In the genomic region with DNA sequence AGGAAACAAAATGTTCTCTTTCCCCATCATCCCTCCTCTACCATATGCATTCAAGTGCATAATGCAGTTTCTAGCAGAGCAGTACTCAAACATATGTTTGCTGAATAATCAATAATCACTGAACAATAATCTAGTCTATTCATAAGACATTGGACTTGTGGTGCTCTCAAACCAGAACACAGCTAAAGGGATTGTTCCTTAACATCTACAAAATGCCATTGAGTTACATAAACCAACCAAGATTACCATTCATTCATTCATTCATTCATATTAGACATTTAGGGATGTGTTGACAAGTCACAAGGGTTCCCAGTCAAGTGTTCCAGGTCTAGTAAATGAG, we compare ENCODE assay signal across 13 cellular contexts. TPM values are rescaled to one million over a fixed set of nuclear protein-coding genes. Genes with fewer than 3 reads are reported as not detected.
DNase-seq lines count a peak whose midpoint lies in the region; ATAC-seq, FAIRE-seq and TF ChIP-seq lines count a peak whose summit lies in the region.
"Had no signal": no experiment of that assay in that cellular context is flagged by ENCODE, and none has a peak within 500 bp of the region (broad histone marks: within the 10 kb centered on the region; RNA-seq: fewer than 3 reads in every experiment).

No MANE protein-coding gene starts in this region.

- H3K9me3 ChIP-seq in A673 (ENCODE audit: low read depth, low read length, poor library complexity, severe bottlenecking) (no peaks in the 10 kb centered on the region), mesenchymal stem cell (ENCODE audit: control insufficient read depth, low read length) (no peaks in the 10 kb centered on the region)
- H3K9me3 ChIP-seq in CD8-positive, alpha-beta T cell (ENCODE audit: low read length): no peaks in the 10 kb centered on the region

- no peak overlapping the region for H2BK5ac ChIP-seq in mesenchymal stem cell (ENCODE audit: low read depth, low read length, poor library complexity, severe bottlenecking)

- no peaks in the 10 kb centered on the region for H3K9me3 Mint-ChIP-seq in CD8-positive, alpha-beta T cell
- no peaks in the 10 kb centered on the region for H3K9me3 Mint-ChIP-seq in activated CD8-positive, alpha-beta T cell treated with anti-CD3 and anti-CD28 coated beads, Interleukin-2, amount 10 ng/mL, durations not matched to agents 7 days and 5 days (ENCODE audit: insufficient read depth)
- no peaks in the 10 kb centered on the region for H3K9me3 Mint-ChIP-seq in WTC11

- peak overlapping the region; percentile 48 for H2BK15ac ChIP-seq in mesenchymal stem cell (ENCODE audit: low read depth, poor library complexity, severe bottlenecking)

- no peak for FAIRE-seq in urothelium cell line (lab: Jason Lieb, UNC)
- FAIRE-seq: GM18507 had no signal

- H3K4me2 ChIP-seq in mesenchymal stem cell (ENCODE audit: low read length, poor library complexity, severe bottlenecking): no peak overlapping the region

- BruUV-seq in A673 (replicated peaks; lab: Mats Ljungman, UMichigan): TSS peak; percentile 0

- ATAC-seq in CD8-positive, alpha-beta T cell: no peak
- ATAC-seq in activated CD8-positive, alpha-beta T cell treated with anti-CD3 and anti-CD28 coated beads, Interleukin-2, amount 10 ng/mL, durations not matched to agents 7 days and 5 days: no peak
- ATAC-seq in WTC11 (no peak), HG03108 (IDR thresholded peaks at IDR 0.05; ENCODE audit: unreplicated experiment) (no peak)
- ATAC-seq: foreskin keratinocyte had no signal

- H3K18ac ChIP-seq in mesenchymal stem cell (ENCODE audit: low read depth in 1 of 2, low read length in 2 of 2): peak overlapping the region; percentile 28 to 77

- peak overlapping the region; percentile 54 for H3K4me3 Mint-ChIP-seq in CD8-positive, alpha-beta T cell
- peak overlapping the region; percentile 1 for H3K4me3 Mint-ChIP-seq in activated CD8-positive, alpha-beta T cell treated with anti-CD3 and anti-CD28 coated beads, Interleukin-2, amount 10 ng/mL, durations not matched to agents 7 days and 5 days
- no peak overlapping the region for H3K4me3 Mint-ChIP-seq in WTC11

- no peak overlapping the region for H2BK120ac ChIP-seq in mesenchymal stem cell (ENCODE audit: low read depth, low read length)

- H3K36me3 Mint-ChIP-seq in CD8-positive, alpha-beta T cell: peaks cover 14% of the 10 kb centered on the region
- peaks cover 28% of the 10 kb centered on the region for H3K36me3 Mint-ChIP-seq in activated CD8-positive, alpha-beta T cell treated with anti-CD3 and anti-CD28 coated beads, Interleukin-2, amount 10 ng/mL, durations not matched to agents 7 days and 5 days (ENCODE audit: low read depth)
- peaks cover 9% of the 10 kb centered on the region for H3K36me3 Mint-ChIP-seq in WTC11

- H3K27me3 ChIP-seq in A673 (replicated peaks; ENCODE audit: insufficient read depth, low read depth, low read length, poor library complexity): no peaks in the 10 kb centered on the region
- no peaks in the 10 kb centered on the region for H3K27me3 ChIP-seq in CD8-positive, alpha-beta T cell (ENCODE audit: insufficient read depth, low read length)
- no peaks in the 10 kb centered on the region for H3K27me3 ChIP-seq in mesenchymal stem cell (ENCODE audit: control insufficient read depth in 1 of 2, insufficient read depth in 1 of 2, low read length in 2 of 2)
- H3K27me3 ChIP-seq: foreskin keratinocyte had no signal

- peak overlapping the region in 1 of 2 experiments; percentile 91 for H3K4ac ChIP-seq in mesenchymal stem cell (ENCODE audit: low read depth in 1 of 2, low read length in 2 of 2)

- no peak overlapping the region for H2AK5ac ChIP-seq in mesenchymal stem cell (ENCODE audit: low read length, severe bottlenecking)

- H3K4me3 ChIP-seq in A673 (ENCODE audit: low read depth, low read length, poor library complexity, severe bottlenecking): no peak overlapping the region
- no peak overlapping the region for H3K4me3 ChIP-seq in CD8-positive, alpha-beta T cell (ENCODE audit: low read depth, low read length)
- no peak overlapping the region for H3K4me3 ChIP-seq in mesenchymal stem cell (ENCODE audit: insufficient read depth in 1 of 2, low read depth in 1 of 2, low read length in 2 of 2)

- no peak for TF ChIP-seq CTCF in A673 (conservative IDR thresholded peaks at IDR 0.05; ENCODE audit: low read depth, low read length)
- TF ChIP-seq CTCF in CD8-positive, alpha-beta T cell (IDR thresholded peaks at IDR 0.05): no peak
- no peak for TF ChIP-seq CTCF in WTC11 (IDR thresholded peaks at IDR 0.05)

- peaks cover 46% of the 10 kb centered on the region for H3K4me1 Mint-ChIP-seq in CD8-positive, alpha-beta T cell (ENCODE audit: low read depth)
- H3K4me1 Mint-ChIP-seq in activated CD8-positive, alpha-beta T cell treated with anti-CD3 and anti-CD28 coated beads, Interleukin-2, amount 10 ng/mL, durations not matched to agents 7 days and 5 days (ENCODE audit: low read depth): peaks cover 43% of the 10 kb centered on the region
- peaks cover 18% of the 10 kb centered on the region for H3K4me1 Mint-ChIP-seq in WTC11

- CTCF ChIA-PET in A673 (lab: Charles Lee) (interaction anchor here (0.6 kb wide), 1 partner anchor 77 kb away, joined by 4 read pairs; no protein-coding TSS in a partner anchor), WTC11 (lab: Charles Lee) (no interaction called here)
- CTCF ChIA-PET in CD8-positive, alpha-beta T cell (lab: Charles Lee): interaction anchor here (0.7 kb wide), 1 partner anchor 214 kb away, joined by 3 read pairs; no protein-coding TSS in a partner anchor
- CTCF ChIA-PET in activated CD8-positive, alpha-beta T cell treated with anti-CD3 and anti-CD28 coated beads, Interleukin-2, amount 10 ng/mL, durations not matched to agents 7 days and 5 days (lab: Charles Lee): no interaction called here

- H3K23ac ChIP-seq in mesenchymal stem cell (ENCODE audit: low read length in 2 of 2): no peak overlapping the region

- peak overlapping the region; percentile 80 for H4K91ac ChIP-seq in mesenchymal stem cell (ENCODE audit: low read length)

- no peak overlapping the region for H3K27ac ChIP-seq in A673 (ENCODE audit: low read depth, low read length, poor library complexity, severe bottlenecking)
- H3K27ac ChIP-seq in CD8-positive, alpha-beta T cell (ENCODE audit: low read depth, low read length): no peak overlapping the region
- H3K27ac ChIP-seq in mesenchymal stem cell (ENCODE audit: low read length, poor library complexity, severe bottlenecking): no peak overlapping the region
- H3K27ac ChIP-seq: foreskin keratinocyte had no signal

- H3K36me3 ChIP-seq in A673 (ENCODE audit: insufficient read depth, low read length, poor library complexity, severe bottlenecking) (no peaks in the 10 kb centered on the region), mesenchymal stem cell (ENCODE audit: control insufficient read depth in 1 of 2, insufficient read depth in 2 of 2, low read depth in 1 of 2, low read length in 2 of 2) (peaks cover 9 to 26% of the 10 kb centered on the region in 2 experiments)
- H3K36me3 ChIP-seq in CD8-positive, alpha-beta T cell (ENCODE audit: insufficient read depth, low read length): no peaks in the 10 kb centered on the region

- no peaks in the 10 kb centered on the region for H3K27me3 Mint-ChIP-seq in CD8-positive, alpha-beta T cell (ENCODE audit: low read depth)
- H3K27me3 Mint-ChIP-seq in activated CD8-positive, alpha-beta T cell treated with anti-CD3 and anti-CD28 coated beads, Interleukin-2, amount 10 ng/mL, durations not matched to agents 7 days and 5 days (ENCODE audit: low read depth): no peaks in the 10 kb centered on the region
- no peaks in the 10 kb centered on the region for H3K27me3 Mint-ChIP-seq in WTC11 (ENCODE audit: low read depth)

- POLR2A ChIA-PET in A673 (lab: Charles Lee; ENCODE audit: low non-redundant PET): no interaction called here
- POLR2A ChIA-PET in CD8-positive, alpha-beta T cell (lab: Charles Lee): no interaction called here
- POLR2A ChIA-PET in activated CD8-positive, alpha-beta T cell treated with anti-CD3 and anti-CD28 coated beads, Interleukin-2, amount 10 ng/mL, durations not matched to agents 7 days and 5 days (lab: Charles Lee): interaction anchor here (0.6 kb wide), 1 partner anchor 339 kb away, joined by 3 read pairs; no protein-coding TSS in a partner anchor
- POLR2A ChIA-PET in WTC11 (lab: Charles Lee): no interaction called here

- peak overlapping the region in 1 of 2 experiments; percentile 92 for H2BK12ac ChIP-seq in mesenchymal stem cell (ENCODE audit: low read length in 2 of 2)

- H2AFZ ChIP-seq in mesenchymal stem cell (ENCODE audit: low read depth, low read length): no peak overlapping the region

- H4K8ac ChIP-seq in mesenchymal stem cell (ENCODE audit: low read length): peak overlapping the region; percentile 37

- peaks cover 3% of the 10 kb centered on the region for H3K4me1 ChIP-seq in A673 (ENCODE audit: insufficient read depth, low read length, poor library complexity, severe bottlenecking)
- peaks cover 20% of the 10 kb centered on the region for H3K4me1 ChIP-seq in CD8-positive, alpha-beta T cell (ENCODE audit: insufficient read depth, low read length)
- peaks cover 5% of the 10 kb centered on the region for H3K4me1 ChIP-seq in mesenchymal stem cell (ENCODE audit: control insufficient read depth, insufficient read depth, low read depth, low read length)
- H3K4me1 ChIP-seq: foreskin keratinocyte had no signal

- H3K14ac ChIP-seq in mesenchymal stem cell (ENCODE audit: low read length in 2 of 2): no peak overlapping the region

- no peak overlapping the region for H3K9ac ChIP-seq in mesenchymal stem cell (ENCODE audit: low read length)

- H3K79me1 ChIP-seq in mesenchymal stem cell (replicated peaks; ENCODE audit: low read length, poor library complexity, severe bottlenecking): peaks cover 29% of the 10 kb centered on the region

- no peak for DNase-seq in A673 (ENCODE audit: low spot score)
- no peak for DNase-seq in CD8-positive, alpha-beta T cell
- no peak for DNase-seq in activated CD8-positive, alpha-beta T cell treated with anti-CD3 and anti-CD28 coated beads, Interleukin-2, amount 10 ng/mL, durations not matched to agents 7 days and 5 days
- no peak for DNase-seq in mesenchymal stem cell
- DNase-seq in DMS79 treated with DMSO at 0.1 percent for 48 hours (lab: John Stamatoyannopoulos, UW): no peak
- no peak for DNase-seq in urothelium cell line (ENCODE audit: low spot score)
- no peak for DNase-seq in WTC11 (ENCODE audit: low spot score)
- DNase-seq: effector CD8-positive, alpha-beta T cell; foreskin keratinocyte; NCI-H187; NCI-H748 treated with DMSO at 0.1 percent for 48 hours had no signal

- intact Hi-C loops in A673 (cut with micrococcal nuclease; ENCODE audit: unreplicated experiment): no loop called here
- intact Hi-C loops in CD8-positive, alpha-beta T cell (cut with DNase I, micrococcal nuclease): loop anchor here in 1 of 2 experiments (5.0 to 10.0 kb wide), 2 partner anchors 653 to 1111 kb away; a partner anchor contains a TSS

- H3K27ac Mint-ChIP-seq in CD8-positive, alpha-beta T cell: peak overlapping the region; percentile 89
- peak overlapping the region; percentile 84 for H3K27ac Mint-ChIP-seq in activated CD8-positive, alpha-beta T cell treated with anti-CD3 and anti-CD28 coated beads, Interleukin-2, amount 10 ng/mL, durations not matched to agents 7 days and 5 days
- H3K27ac Mint-ChIP-seq in WTC11: no peak overlapping the region

RNA-seq across cellular contexts. Expression of a gene that starts 3.9 kb away (rescaled TPM):
- total RNA-seq in A673 (2021): 9.1 and 10.8 TPM in 2 replicates
- 1 to 10 TPM; 2.2 to 2.3 TPM for total RNA-seq in CD8-positive, alpha-beta T cell
- total RNA-seq in activated CD8-positive, alpha-beta T cell treated with anti-CD3 and anti-CD28 coated beads, Interleukin-2, amount 10 ng/mL, durations not matched to agents 7 days and 5 days: 1 to 10 TPM; 6.3 to 8.5 TPM
- polyA plus RNA-seq in mesenchymal stem cell (2013, experiment 1 of 2): 5.2 TPM
- 5.0 TPM for polyA plus RNA-seq in mesenchymal stem cell (2013, experiment 2 of 2)
- 6.9 to 7.5 TPM (median 7.2 TPM) in 3 replicates for total RNA-seq in WTC11 (2021)

RNA-seq across cellular contexts. Expression of a gene that starts 4.3 kb away (rescaled TPM):
- total RNA-seq in A673 (2021) (876 and 928 TPM in 2 replicates), WTC11 (2021) (1,384 to 1,430 TPM (median 1,424 TPM) in 3 replicates)
- total RNA-seq in CD8-positive, alpha-beta T cell: 1,000 to 10,000 TPM; 2,135 to 2,231 TPM
- 100 to 1,000 TPM; 889 to 959 TPM for total RNA-seq in activated CD8-positive, alpha-beta T cell treated with anti-CD3 and anti-CD28 coated beads, Interleukin-2, amount 10 ng/mL, durations not matched to agents 7 days and 5 days
- 1,882 TPM for polyA plus RNA-seq in mesenchymal stem cell (2013, experiment 1 of 2)
- 1,945 TPM for polyA plus RNA-seq in mesenchymal stem cell (2013, experiment 2 of 2)

RNA-seq across cellular contexts. Expression of a gene that starts 40.8 kb away (rescaled TPM):
- total RNA-seq in A673 (2021) (45.0 and 52.3 TPM in 2 replicates), WTC11 (2021) (38.9 to 43.9 TPM (median 39.8 TPM) in 3 replicates)
- total RNA-seq in CD8-positive, alpha-beta T cell: 10 to 100 TPM; 12.2 to 14.4 TPM
- total RNA-seq in activated CD8-positive, alpha-beta T cell treated with anti-CD3 and anti-CD28 coated beads, Interleukin-2, amount 10 ng/mL, durations not matched to agents 7 days and 5 days: 10 to 100 TPM; 26.1 to 28.5 TPM
- 22.4 TPM for polyA plus RNA-seq in mesenchymal stem cell (2013, experiment 1 of 2)
- 22.1 TPM for polyA plus RNA-seq in mesenchymal stem cell (2013, experiment 2 of 2)

Comparison
In these comparisons a context has a peak if more than half of its experiments do, and no peak if none do; other contexts are left out.
1. CTCF ChIA-PET loops: an anchor here in A673 (0.6 kb wide) and CD8-positive, alpha-beta T cell (0.7 kb wide); none called in activated CD8-positive, alpha-beta T cell treated with anti-CD3 and anti-CD28 coated beads, Interleukin-2, amount 10 ng/mL, durations not matched to agents 7 days and 5 days and WTC11.